In the genomic region with DNA sequence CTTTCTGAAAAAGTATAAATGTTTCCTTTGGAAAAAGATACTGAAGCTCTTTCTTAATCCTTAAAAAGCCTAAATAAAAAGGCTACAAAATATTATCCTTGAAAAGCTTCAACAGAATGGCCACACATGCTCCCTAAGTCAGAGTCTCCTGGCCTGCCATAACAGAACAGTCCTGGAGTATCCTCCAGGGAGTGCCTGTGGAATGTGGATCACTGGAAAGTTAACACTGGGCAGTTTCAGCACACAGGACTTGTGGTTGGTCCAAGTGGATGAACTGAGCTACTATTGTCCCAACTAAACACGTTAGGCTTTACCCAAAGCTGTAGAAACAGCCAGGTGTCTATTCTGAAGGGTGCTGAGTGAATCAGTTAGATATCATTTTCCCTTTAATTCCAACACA, we compare ENCODE assay signal across 19 cellular contexts.
"Had no signal": no experiment of that assay in that cellular context is flagged by ENCODE, and none has a peak within 500 bp of the region (broad histone marks: within the 10 kb centered on the region; RNA-seq: fewer than 3 reads in every experiment).

No MANE protein-coding gene starts in this region.

- H3K4me1 ChIP-seq: gastroesophageal sphincter, left ventricle myocardium inferior, lower lobe of right lung, sigmoid colon had no signal

- H3K4me3 ChIP-seq: dorsolateral prefrontal cortex, gastroesophageal sphincter, left ventricle myocardium inferior, lower lobe of right lung, sigmoid colon had no signal

- H3K36me3 ChIP-seq: gastroesophageal sphincter, left ventricle myocardium inferior, lower lobe of right lung, sigmoid colon had no signal

- H3K27ac ChIP-seq: dorsolateral prefrontal cortex, gastroesophageal sphincter, left ventricle myocardium inferior, lower lobe of right lung, sigmoid colon had no signal

- H3K27me3 ChIP-seq: gastroesophageal sphincter, sigmoid colon had no signal

- DNase-seq: cortex of kidney; dorsolateral prefrontal cortex; effector CD8-positive, alpha-beta T cell; glutamatergic neuron; kidney; left cardiac atrium; left ventricle myocardium inferior; lower lobe of right lung; mesenchymal stem cell; midbrain; naive thymus-derived CD4-positive, alpha-beta T cell; posterior cingulate gyrus; sigmoid colon; small intestine; stimulated activated CD4-positive, alpha-beta T cell treated with anti-CD3 and anti-CD28 coated beads, Interleukin-12 subunit alpha, Interleukin-12 subunit beta, amount 100 ng/mL, for 4 hours; stimulated activated naive CD4-positive, alpha-beta T cell treated with Interleukin-2 at 50 U/mL for 16 hours; trophoblast cell had no signal

- ATAC-seq: esophagus mucosa; gastroesophageal sphincter; left cardiac atrium; lower lobe of right lung; naive thymus-derived CD4-positive, alpha-beta T cell had no signal

- H3K9me3 ChIP-seq: left ventricle myocardium inferior, lower lobe of right lung, sigmoid colon had no signal
